In genomic region chr1:195005338-195005737, GRCh38 we compare ENCODE assay signal across 28 cellular contexts.
"Had no signal": no experiment of that assay in that cellular context is flagged by ENCODE, and none has a peak within 500 bp of the region (broad histone marks: within the 10 kb centered on the region; RNA-seq: fewer than 3 reads in every experiment).

No MANE protein-coding gene starts in this region.

- ATAC-seq: activated CD4-positive, CD25-positive, alpha-beta regulatory T cell treated with anti-CD3 and anti-CD28 coated beads, Interleukin-2, amount 50 U/mL, for 24 hours; body of pancreas; heart right ventricle; left lobe of liver; lower lobe of right lung; naive thymus-derived CD8-positive, alpha-beta T cell; pancreas; stimulated activated naive B cell treated with anti-CD40 and anti-IgM and Interleukin-4, amounts not matched to agents 10 μg/mL and 1 μg/mL and 100 μg/mL, for 72 hours had no signal

- DNase-seq: activated CD4-positive, alpha-beta T cell treated with anti-CD3 and anti-CD28 coated beads for 48 hours; activated CD4-positive, alpha-beta T cell treated with anti-CD3 and anti-CD28 coated beads, Interleukin-2, amount 50 U/mL, for 48 hours; activated CD8-positive, alpha-beta memory T cell treated with anti-CD3 and anti-CD28 coated beads for 24 hours; activated effector memory CD4-positive, alpha-beta T cell treated with Interleukin-2 at 50 U/mL for 16 hours; activated naive CD4-positive, alpha-beta T cell treated with Interleukin-2 at 50 U/mL for 16 hours; adrenal gland; aorta; body of pancreas; cerebellar nuclear complex; colonic mucosa; effector CD8-positive, alpha-beta T cell; esophagus squamous epithelium; foreskin melanocyte; heart right ventricle; kidney glomerular epithelial cell; lower lobe of right lung; mesenchymal stem cell; naive thymus-derived CD8-positive, alpha-beta T cell; nucleus accumbens; pancreas; stimulated activated CD4-positive, alpha-beta T cell treated with anti-CD3 and anti-CD28 coated beads, Interleukin-15, amount 100 ng/mL, for 24 hours; stimulated activated CD4-positive, alpha-beta T cell treated with anti-CD3 and anti-CD28 coated beads, Interleukin-2, amount 100 ng/mL, for 24 hours; stimulated activated naive B cell treated with anti-CD40 and anti-IgM and Interleukin-4, amounts not matched to agents 10 μg/mL and 1 μg/mL and 100 μg/mL, for 72 hours; stomach; thyroid gland; upper lobe of left lung had no signal
